Comparison of ENCODE assay signal across 8 cellular contexts in the genomic region with DNA sequence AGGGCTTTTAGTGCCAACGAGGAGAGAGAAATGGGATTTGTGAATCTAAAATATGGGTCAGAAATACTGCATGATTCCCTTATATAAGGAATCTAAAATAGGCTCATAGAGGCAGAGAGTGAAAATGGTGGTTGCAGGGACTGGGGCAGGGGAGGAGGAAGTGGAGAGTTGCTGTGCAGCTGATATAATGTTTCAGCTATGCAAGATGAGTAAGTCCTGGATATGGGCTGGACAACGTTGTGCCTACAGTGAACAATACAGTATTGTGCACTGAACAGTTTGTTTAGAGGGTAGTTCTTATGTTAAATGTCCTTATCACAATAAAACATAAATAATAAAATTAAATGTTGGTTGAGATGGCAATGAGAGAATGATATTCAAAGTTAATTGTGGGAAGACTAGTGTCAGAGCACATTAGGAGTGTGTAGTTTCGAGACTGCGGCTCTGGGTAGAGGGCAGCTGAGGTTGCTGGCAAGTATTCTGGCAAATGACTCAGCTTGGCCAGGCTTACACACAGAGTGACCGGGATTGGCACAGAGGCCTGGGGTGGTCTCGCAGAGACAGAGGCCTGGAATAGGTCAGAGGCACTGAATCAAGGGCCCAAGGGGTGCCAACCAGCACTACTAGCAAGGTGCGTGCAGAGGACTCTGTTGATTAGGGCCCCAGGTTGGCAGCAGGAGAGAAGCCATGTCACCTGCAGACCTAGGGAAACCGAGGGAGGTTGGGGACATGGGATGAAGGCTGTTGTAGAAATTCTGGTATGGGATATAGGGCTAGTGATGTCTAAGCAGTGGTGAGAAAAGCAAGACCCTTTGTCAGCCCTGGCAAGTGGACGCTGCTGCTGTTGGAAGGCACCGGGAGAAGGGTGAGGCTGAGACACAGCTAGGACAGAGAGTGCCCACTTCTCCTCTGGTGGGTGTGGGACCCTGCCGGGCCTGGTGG. TPM values are rescaled to one million over a fixed set of nuclear protein-coding genes. Genes with fewer than 3 reads are reported as not detected.
DNase-seq lines count a peak whose midpoint lies in the region; ATAC-seq and TF ChIP-seq lines count a peak whose summit lies in the region.

No MANE protein-coding gene starts in this region.

- intact Hi-C loops in mammary epithelial cell (cut with micrococcal nuclease) (no loop called here), aorta (cut with DNase I) (loop anchor here in 1 of 2 donors (5.0 kb wide), 1 partner anchor 1159 kb away; no protein-coding TSS in a partner anchor)

- dilution Hi-C loops in mammary epithelial cell (cut with HindIII; ENCODE audit: low sequenced_read_pairs): no loop called here

- BruUV-seq in mammary epithelial cell (replicated peaks; lab: Mats Ljungman, UMichigan): no TSS peak

- DNase-seq in DMS153 (lab: John Stamatoyannopoulos, UW) (peak; percentile 17), DMS153 treated with DMSO at 0.1 percent for 48 hours (lab: John Stamatoyannopoulos, UW; ENCODE audit: unreplicated experiment) (no peak), HT1080 (ENCODE audit: low read depth) (peak; percentile 92), mammary epithelial cell (peak; percentile 88), aorta (peak; percentile 88 to 90), RPMI8226 (no peak), ureter (ENCODE audit: low spot score) (no peak)

- H3K4me3 ChIP-seq in mammary epithelial cell (replicated peaks in 1 of 3; ENCODE audit: insufficient read depth in 1 of 3, low read depth in 2 of 3, low read length in 3 of 3): no peak overlapping the region
- no peak overlapping the region for H3K4me3 ChIP-seq in liver (ENCODE audit: low read depth in 1 of 3, low read length in 3 of 3)
- H3K4me3 ChIP-seq in aorta (ENCODE audit: low read length in 2 of 2): no peak overlapping the region

- CTCF ChIA-PET in mammary epithelial cell (lab: Charles Lee; ENCODE audit: low non-redundant PET): interaction anchor here (1.0 kb wide), 1 partner anchor 20 kb away, joined by 4 read pairs; no protein-coding TSS in a partner anchor

- no peak for TF ChIP-seq RAD21 in liver (IDR thresholded peaks at IDR 0.05)

- H3K79me2 ChIP-seq in mammary epithelial cell (ENCODE audit: insufficient read depth, low read length): peaks cover 22% of the 10 kb centered on the region

- H4K20me1 ChIP-seq in mammary epithelial cell (ENCODE audit: insufficient read depth, low read length): no peaks in the 10 kb centered on the region

- H3K9me3 ChIP-seq in mammary epithelial cell (replicated peaks; ENCODE audit: insufficient read depth, low read length): no peaks in the 10 kb centered on the region
- H3K9me3 ChIP-seq in liver (ENCODE audit: control insufficient read depth in 4 of 4, low read length in 3 of 4): no peaks in the 10 kb centered on the region
- no peaks in the 10 kb centered on the region for H3K9me3 ChIP-seq in aorta (ENCODE audit: control insufficient read depth, low read length)

- H3K4me1 ChIP-seq in mammary epithelial cell (ENCODE audit: insufficient read depth, low read length) (peaks cover 56% of the 10 kb centered on the region), liver (ENCODE audit: control insufficient read depth in 4 of 4, insufficient read depth in 4 of 4, low read length in 3 of 4) (peaks cover 30 to 48% (median 40%) of the 10 kb centered on the region in 4 donors), aorta (ENCODE audit: control insufficient read depth in 1 of 2, insufficient read depth in 2 of 2, low read length in 2 of 2) (peaks cover 3 to 5% of the 10 kb centered on the region in 2 donors)

- in situ Hi-C loops in mammary epithelial cell (cut with MboI; ENCODE audit: low sequenced_read_pairs in 2 of 2): no loop called here

- ATAC-seq in aorta (ENCODE audit: low FRiP score): peak; percentile 42

- peaks cover 5% of the 10 kb centered on the region for H3K36me3 ChIP-seq in mammary epithelial cell (ENCODE audit: insufficient read depth, low read length)
- peaks cover 0 to 5% (median under 1%) of the 10 kb centered on the region in 4 donors for H3K36me3 ChIP-seq in liver (ENCODE audit: control insufficient read depth in 4 of 4, insufficient read depth in 3 of 4, low read depth in 1 of 4, low read length in 3 of 4)
- H3K36me3 ChIP-seq in aorta (ENCODE audit: control insufficient read depth in 1 of 2, insufficient read depth in 2 of 2, low read length in 1 of 2): no peaks in the 10 kb centered on the region

- peak overlapping the region; percentile 59 for H2AFZ ChIP-seq in mammary epithelial cell (ENCODE audit: low read depth, low read length)

- 23% methylated on average over 8 of the region's 11 CpGs for WGBS in mammary epithelial cell (ENCODE audit: low coverage, missing lambda C conversion rate)
- WGBS in liver: 50% methylated on average over 11 of the region's 11 CpGs
- 10% methylated on average over 11 of the region's 11 CpGs for WGBS in aorta, 2 donors

- H3K27ac ChIP-seq in mammary epithelial cell (ENCODE audit: insufficient read depth, low read depth, low read length) (peak overlapping the region; percentile 95), liver (ENCODE audit: low read depth in 1 of 2, low read length in 2 of 2) (peak overlapping the region; percentile 91 to 94), aorta (ENCODE audit: low read depth in 1 of 2, low read length in 2 of 2) (peak overlapping the region; percentile 10 to 87)

- H3K4me2 ChIP-seq in mammary epithelial cell (ENCODE audit: insufficient read depth, low read depth, low read length): peak overlapping the region; percentile 74

- H3K9ac ChIP-seq in mammary epithelial cell (ENCODE audit: insufficient read depth, low read length): peak overlapping the region; percentile 75
- H3K9ac ChIP-seq in liver (ENCODE audit: low read depth in 1 of 2, low read length in 2 of 2): peak overlapping the region; percentile 0 to 51

- H3K27me3 ChIP-seq in mammary epithelial cell (ENCODE audit: insufficient read depth, low read length) (no peaks in the 10 kb centered on the region), liver (ENCODE audit: control insufficient read depth in 4 of 4, insufficient read depth in 4 of 4, low read length in 3 of 4) (no peaks in the 10 kb centered on the region), aorta (ENCODE audit: control insufficient read depth in 1 of 2, insufficient read depth in 2 of 2, low read length in 1 of 2) (no peaks in the 10 kb centered on the region)

- no peak for TF ChIP-seq CTCF in mammary epithelial cell (conservative IDR thresholded peaks at IDR 0.05 in 1 of 2, IDR thresholded peaks at IDR 0.05 in 1 of 2; ENCODE audit: extremely low read depth in 1 of 2, insufficient read depth in 1 of 2, low read depth in 1 of 2, low read length in 2 of 2)
- TF ChIP-seq CTCF in liver (IDR thresholded peaks at IDR 0.05; ENCODE audit: low read depth, low read length, missing input control): no peak

TF ChIP-seq in liver, 16 proteins besides CTCF, POLR2A, EP300 and RAD21 (continues in another document):
- peak in 1 of 2 donors; percentile 59 for TF ChIP-seq JUND (IDR thresholded peaks at IDR 0.05)
- no peak for TF ChIP-seq FOXA1 (IDR thresholded peaks at IDR 0.05)
- TF ChIP-seq, protein P1, sequence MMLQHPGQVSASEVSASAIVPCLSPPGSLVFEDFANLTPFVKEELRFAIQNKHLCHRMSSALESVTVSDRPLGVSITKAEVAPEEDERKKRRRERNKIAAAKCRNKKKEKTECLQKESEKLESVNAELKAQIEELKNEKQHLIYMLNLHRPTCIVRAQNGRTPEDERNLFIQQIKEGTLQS (IDR thresholded peaks at IDR 0.05): no peak
- no peak for TF ChIP-seq SP1 (IDR thresholded peaks at IDR 0.05)
- TF ChIP-seq GABPA (IDR thresholded peaks at IDR 0.05 in 1 of 2, conservative IDR thresholded peaks at IDR 0.05 in 1 of 2): no peak

RNA-seq across cellular contexts. Expression of gene DEPP1, which starts 2.8 kb away (rescaled TPM):
- 0.97 and 1.2 TPM in 2 replicates for total RNA-seq in HT1080 (2014; rRNA removed; shearing (Covaris generic))
- 7.8 and 8.6 TPM in 2 replicates for polyA plus RNA-seq in HT1080 (2015; cell fraction: cytosol; rRNA removed)
- polyA plus RNA-seq in HT1080 (2015; cell fraction: nucleus; rRNA removed): 8.7 and 11.5 TPM in 2 replicates
- total RNA-seq in mammary epithelial cell (10 to 100 TPM; 25.0 to 45.6 TPM), liver (10 to 100 TPM; 10.7 to 33.4 TPM), aorta (100 to 1,000 TPM in 1 of 2 donors, 10 to 100 TPM in 1; 84.2 to 254 TPM), ureter (62.7 TPM)
- polyA plus RNA-seq in mammary epithelial cell (139 TPM), liver (10 to 100 TPM; 33.5 to 79.3 TPM), aorta (100 to 1,000 TPM in 1 of 2 donors, 10 to 100 TPM in 1; 55.2 to 492 TPM)
- 230 TPM for polyA minus RNA-seq in mammary epithelial cell

RNA-seq across cellular contexts. Expression of gene ZNF22, which starts 19.3 kb away (rescaled TPM):
- 14.6 and 16.3 TPM in 2 replicates for total RNA-seq in HT1080 (2014; rRNA removed; shearing (Covaris generic))
- 16.5 and 17.0 TPM in 2 replicates for polyA plus RNA-seq in HT1080 (2015; cell fraction: cytosol; rRNA removed)
- polyA plus RNA-seq in HT1080 (2015; cell fraction: nucleus; rRNA removed): 6.8 and 8.5 TPM in 2 replicates
- total RNA-seq in mammary epithelial cell: 1 to 10 TPM; 7.2 to 7.7 TPM
- polyA plus RNA-seq in mammary epithelial cell: 2.7 TPM
- 1.9 TPM for polyA minus RNA-seq in mammary epithelial cell
- total RNA-seq in liver: 10 to 100 TPM; 19.3 to 22.6 TPM
- 10 to 100 TPM; 10.3 to 21.3 TPM for polyA plus RNA-seq in liver
- 10 to 100 TPM; 19.6 to 20.9 TPM for total RNA-seq in aorta
- polyA plus RNA-seq in aorta: 10 to 100 TPM; 12.4 to 20.3 TPM
- 21.2 TPM for total RNA-seq in ureter

RNA-seq across cellular contexts. Expression of gene RASSF4, which starts 21.8 kb away (rescaled TPM):
- total RNA-seq in HT1080 (2014; rRNA removed; shearing (Covaris generic)): 6.6 and 7.8 TPM in 2 replicates
- polyA plus RNA-seq in HT1080 (2015; cell fraction: cytosol; rRNA removed): 19.1 and 19.4 TPM in 2 replicates
- polyA plus RNA-seq in HT1080 (2015; cell fraction: nucleus; rRNA removed): 31.4 and 46.0 TPM in 2 replicates
- 1 to 10 TPM; 1.4 to 4.0 TPM for total RNA-seq in mammary epithelial cell
- 3.4 TPM for polyA plus RNA-seq in mammary epithelial cell
- polyA minus RNA-seq in mammary epithelial cell: 8.9 TPM
- 10 to 100 TPM in 1 of 2 donors, 1 to 10 TPM in 1; 8.2 to 26.9 TPM for total RNA-seq in liver
- polyA plus RNA-seq in liver: 10 to 100 TPM; 12.4 to 12.5 TPM
- 10 to 100 TPM; 26.7 to 82.1 TPM for total RNA-seq in aorta
- 10 to 100 TPM; 13.5 to 32.0 TPM for polyA plus RNA-seq in aorta
- 22.7 TPM for total RNA-seq in ureter

Comparison
In these comparisons a context has a peak if more than half of its experiments do, and no peak if none do; other contexts are left out.
1. DNase-seq: peak in DMS153 (single experiment), HT1080 (single experiment), mammary epithelial cell (single experiment) and aorta (2 of 2); none in DMS153 treated with DMSO at 0.1 percent for 48 hours (single experiment), RPMI8226 (single experiment) and ureter (single experiment).
2. Peak in every context shown above with its lines, with median percentiles within 50 percentile points of each other: H3K27ac ChIP-seq.